ENCODE assay signal across 8 cellular contexts in the genomic region with DNA sequence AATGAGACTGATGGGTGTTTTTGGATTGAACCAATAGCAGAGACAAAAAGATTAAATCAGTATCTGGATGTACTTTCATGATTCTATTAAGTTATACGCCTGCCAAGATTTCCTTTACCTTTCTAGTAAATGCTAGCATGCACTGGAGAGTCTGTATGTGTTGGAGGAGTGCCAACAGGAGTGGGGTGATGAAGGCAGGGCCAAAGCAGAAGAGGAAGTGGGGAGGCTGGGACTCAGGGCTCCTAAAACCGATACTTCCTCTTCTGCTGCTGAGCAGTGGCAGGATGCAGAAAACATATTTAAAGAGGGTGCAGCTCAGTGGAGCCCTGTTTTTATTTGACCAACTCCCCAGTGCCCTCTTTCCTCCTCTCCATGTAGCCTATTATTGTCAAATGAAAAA. TPM values are rescaled to one million over a fixed set of nuclear protein-coding genes. Genes with fewer than 3 reads are reported as not detected.
DNase-seq lines count a peak whose midpoint lies in the region; ATAC-seq, FAIRE-seq and TF ChIP-seq lines count a peak whose summit lies in the region.

No MANE protein-coding gene starts in this region.

- H3K27ac ChIP-seq in right atrium auricular region (no peak overlapping the region), tibial artery (no peak overlapping the region)

- FAIRE-seq in bronchial epithelial cell (lab: Jason Lieb, UNC), result no peak

- no peaks in the 10 kb centered on the region for H3K36me3 ChIP-seq in right atrium auricular region
- H3K36me3 ChIP-seq in bronchial epithelial cell (ENCODE audit: control insufficient read depth, insufficient read depth, low read length), result no peaks in the 10 kb centered on the region
- H3K36me3 ChIP-seq in tibial artery, result no peaks in the 10 kb centered on the region

- H3K4me3 ChIP-seq in right atrium auricular region (no peak overlapping the region), bronchial epithelial cell (ENCODE audit: low read depth, low read length) (no peak overlapping the region), tibial artery (no peak overlapping the region)

- ATAC-seq in Right ventricle myocardium inferior (peak; percentile 31), HG03064 (IDR thresholded peaks at IDR 0.05; ENCODE audit: low read depth, unreplicated experiment) (peak; percentile 92)

- no peak for DNase-seq in Right ventricle myocardium inferior (ENCODE audit: missing footprints)
- no peak for DNase-seq in right atrium auricular region (ENCODE audit: low spot score)
- peak; percentile 85 for DNase-seq in SKM-1 treated with dmso at 0.1 percent for 144 hours (lab: John Stamatoyannopoulos, UW; ENCODE audit: unreplicated experiment)
- DNase-seq in bronchial epithelial cell (ENCODE audit: low read depth), result peak; percentile 33
- DNase-seq in tibial artery, result peak; percentile 34 to 58
- DNase-seq in HCEC 1CT, result no peak
- DNase-seq in NCI-H187 treated with DMSO at 0.1 percent for 48 hours (lab: John Stamatoyannopoulos, UW), result no peak

- H3K9me3 ChIP-seq in right atrium auricular region (no peaks in the 10 kb centered on the region), tibial artery (no peaks in the 10 kb centered on the region)

- H3K27me3 ChIP-seq in right atrium auricular region, result no peaks in the 10 kb centered on the region
- no peaks in the 10 kb centered on the region for H3K27me3 ChIP-seq in bronchial epithelial cell (ENCODE audit: control insufficient read depth, insufficient read depth, low read length)
- H3K27me3 ChIP-seq in tibial artery, result no peaks in the 10 kb centered on the region

- H3K4me1 ChIP-seq in right atrium auricular region (no peaks in the 10 kb centered on the region), tibial artery (no peaks in the 10 kb centered on the region)

- intact Hi-C loops in Right ventricle myocardium inferior (cut with DNase I), result no loop called here
- intact Hi-C loops in tibial artery (cut with DNase I; ENCODE audit: low total_unique reads), result no loop called here

- no peak for TF ChIP-seq CTCF in right atrium auricular region (IDR thresholded peaks at IDR 0.05)
- TF ChIP-seq CTCF in bronchial epithelial cell (IDR thresholded peaks at IDR 0.05; ENCODE audit: insufficient read depth, low read length, severe bottlenecking), result no peak
- TF ChIP-seq CTCF in tibial artery (IDR thresholded peaks at IDR 0.05), result no peak

RNA-seq across cellular contexts. Expression of a gene that starts 5.6 kb away (rescaled TPM):
- total RNA-seq in Right ventricle myocardium inferior, result 0.92 TPM
- 1 to 10 TPM in 1 of 2 donors, under 1 TPM in 1; 0.96 to 1.1 TPM for total RNA-seq in right atrium auricular region
- total RNA-seq in bronchial epithelial cell, result not detected in 2 replicates

Comparison
In these comparisons a context has a peak if more than half of its experiments do, and no peak if none do; other contexts are left out.
1. DNase-seq: peak in SKM-1 treated with dmso at 0.1 percent for 144 hours (single experiment), bronchial epithelial cell (single experiment) and tibial artery (2 of 2); none in Right ventricle myocardium inferior (single experiment), right atrium auricular region (single experiment), HCEC 1CT (single experiment) and NCI-H187 treated with DMSO at 0.1 percent for 48 hours (single experiment).